12 cellular contexts compared by ENCODE assay signal in genomic region chr4:61462451-61463326, GRCh38.
A peak's percentile ranks its signal among the peaks of the same experiment; 100 is the strongest.
DNase-seq lines count a peak whose midpoint lies in the region; ATAC-seq and TF ChIP-seq lines count a peak whose summit lies in the region.
"Had no signal": no experiment of that assay in that cellular context is flagged by ENCODE, and none has a peak within 500 bp of the region (broad histone marks: within the 10 kb centered on the region; RNA-seq: fewer than 3 reads in every experiment).

No MANE protein-coding gene starts in this region.

- TF ChIP-seq EP300 in Ishikawa (IDR thresholded peaks at IDR 0.05; ENCODE audit: borderline replicate concordance) = peak; percentile 75

- DNase-seq in body of pancreas (peak in 2 of 4 donors; percentile 7 to 16), kidney epithelial cell (ENCODE audit: low read depth) (peak; percentile 49), HK-2 (ENCODE audit: unreplicated experiment) (no peak)
- DNase-seq in CD4-positive, alpha-beta T cell = no peak
- DNase-seq: activated gamma-delta T cell treated with Interleukin-2 at 50 U/mL for 16 hours, H7, naive B cell had no signal

- no peaks in the 10 kb centered on the region for H3K4me1 Mint-ChIP-seq in CD4-positive, alpha-beta T cell (ENCODE audit: low read depth)
- H3K4me1 Mint-ChIP-seq: naive B cell had no signal

- no peaks in the 10 kb centered on the region for H3K9me3 ChIP-seq in body of pancreas
- no peaks in the 10 kb centered on the region for H3K9me3 ChIP-seq in CD4-positive, alpha-beta T cell (ENCODE audit: control insufficient read depth, low read length)
- H3K9me3 ChIP-seq: SJSA1 had no signal

- H3K4me1 ChIP-seq in ACC112 (ENCODE audit: control insufficient read depth, insufficient read depth, low read length, unreplicated experiment) (peaks cover 25% of the 10 kb centered on the region), body of pancreas (peaks cover 5% of the 10 kb centered on the region)
- H3K4me1 ChIP-seq: SJSA1 had no signal

- H3K27ac ChIP-seq in ACC112 (ENCODE audit: low read depth, low read length) (peak overlapping the region; percentile 81), body of pancreas (peak overlapping the region in 2 of 4 donors; percentile 9 to 40)
- no peak overlapping the region for H3K27ac ChIP-seq in CD4-positive, alpha-beta T cell (ENCODE audit: low read depth, low read length)
- H3K27ac ChIP-seq: SJSA1 had no signal

- no peak for TF ChIP-seq POLR2A in body of pancreas (IDR thresholded peaks at IDR 0.05)

- H3K79me2 ChIP-seq in ACC112 (ENCODE audit: control insufficient read depth, insufficient read depth, low read length, unreplicated experiment) = no peaks in the 10 kb centered on the region

- 34% methylated on average over 5 of the region's 5 CpGs for WGBS in body of pancreas, 2 donors

- CTCF ChIA-PET in CD4-positive, alpha-beta T cell (lab: Charles Lee) = no interaction called here

- TF ChIP-seq CTCF in body of pancreas (IDR thresholded peaks at IDR 0.05) (no peak), kidney epithelial cell (IDR thresholded peaks at IDR 0.05; ENCODE audit: insufficient read depth, low read length, poor library complexity, severe bottlenecking) (no peak)
- no peak for TF ChIP-seq CTCF in CD4-positive, alpha-beta T cell (IDR thresholded peaks at IDR 0.05)

- TF ChIP-seq RAD21 in Ishikawa (IDR thresholded peaks at IDR 0.05; ENCODE audit: low read depth) = no peak

- POLR2A ChIA-PET in CD4-positive, alpha-beta T cell (lab: Charles Lee) = no interaction called here

- ATAC-seq in body of pancreas (peak; percentile 75), GM19035 (IDR thresholded peaks at IDR 0.05; ENCODE audit: unreplicated experiment) (no peak), GM18907 (IDR thresholded peaks at IDR 0.05; ENCODE audit: unreplicated experiment) (no peak)
- ATAC-seq in CD4-positive, alpha-beta T cell (ENCODE audit: poor library complexity) = no peak

- H3K36me3 ChIP-seq in ACC112 (ENCODE audit: insufficient read depth, low read length) (no peaks in the 10 kb centered on the region), body of pancreas (replicated peaks in 1 of 2; ENCODE audit: insufficient read depth in 1 of 2, low read depth in 2 of 2) (no peaks in the 10 kb centered on the region), kidney epithelial cell (ENCODE audit: control insufficient read depth, insufficient read depth, low read length) (no peaks in the 10 kb centered on the region)
- H3K36me3 ChIP-seq: SJSA1 had no signal

- peak overlapping the region; percentile 49 for H2AFZ ChIP-seq in ACC112 (ENCODE audit: low read length, unreplicated experiment)

- H3K9me3 Mint-ChIP-seq in CD4-positive, alpha-beta T cell = peaks cover 12% of the 10 kb centered on the region

- H3K4me3 ChIP-seq in ACC112 (ENCODE audit: low read depth, low read length) (peak overlapping the region; percentile 36), body of pancreas (no peak overlapping the region), kidney epithelial cell (ENCODE audit: low read depth, low read length) (no peak overlapping the region)
- H3K4me3 ChIP-seq: SJSA1 had no signal

- no peaks in the 10 kb centered on the region for H3K36me3 Mint-ChIP-seq in CD4-positive, alpha-beta T cell (ENCODE audit: low read depth)
- H3K36me3 Mint-ChIP-seq: naive B cell had no signal

- intact Hi-C loops in body of pancreas (cut with DNase I) = no loop called here
- intact Hi-C loops in CD4-positive, alpha-beta T cell (cut with DNase I, micrococcal nuclease) = no loop called here

- H3K27ac Mint-ChIP-seq in CD4-positive, alpha-beta T cell = no peak overlapping the region
- H3K27ac Mint-ChIP-seq: naive B cell had no signal

- no peaks in the 10 kb centered on the region for H3K27me3 ChIP-seq in ACC112 (ENCODE audit: insufficient read depth, low read length)
- no peaks in the 10 kb centered on the region for H3K27me3 ChIP-seq in body of pancreas
- H3K27me3 ChIP-seq in kidney epithelial cell (ENCODE audit: control insufficient read depth, insufficient read depth, low read length) = no peaks in the 10 kb centered on the region
- no peaks in the 10 kb centered on the region for H3K27me3 ChIP-seq in CD4-positive, alpha-beta T cell (ENCODE audit: control insufficient read depth, insufficient read depth, low read length)
- H3K27me3 ChIP-seq: SJSA1 had no signal

- no peak overlapping the region for H3K4me3 Mint-ChIP-seq in CD4-positive, alpha-beta T cell
- H3K4me3 Mint-ChIP-seq: naive B cell had no signal

- no peaks in the 10 kb centered on the region for H3K27me3 Mint-ChIP-seq in CD4-positive, alpha-beta T cell
- H3K27me3 Mint-ChIP-seq: naive B cell had no signal

TF ChIP-seq in Ishikawa, 13 proteins besides CTCF, POLR2A, EP300 and RAD21:
- TF ChIP-seq TCF12 (IDR thresholded peaks at IDR 0.05; ENCODE audit: low read depth) (peak; percentile 75), FOXM1 (IDR thresholded peaks at IDR 0.05; ENCODE audit: borderline replicate concordance, low read depth) (peak; percentile 24; the same call in 1 of the 2 replicates), MAX (IDR thresholded peaks at IDR 0.05) (no peak), NFIC (IDR thresholded peaks at IDR 0.05) (peak; percentile 81), TEAD4 (IDR thresholded peaks at IDR 0.05) (peak; percentile 40), TAF1 (IDR thresholded peaks at IDR 0.05; ENCODE audit: low read depth) (no peak), CEBPB (IDR thresholded peaks at IDR 0.05) (peak; percentile 97), ZBTB7A (IDR thresholded peaks at IDR 0.05; ENCODE audit: low read depth) (no peak)
